ENCODE assay signal across 8 cellular contexts in genomic region chr4:89226665-89227572, GRCh38.
A peak's percentile ranks its signal among the peaks of the same experiment; 100 is the strongest.
DNase-seq lines count a peak whose midpoint lies in the region; ATAC-seq lines count a peak whose summit lies in the region.

No MANE protein-coding gene starts in this region.

- H3K4me3 ChIP-seq in neuronal stem cell (ENCODE audit: low read length in 2 of 2) = no peak overlapping the region

- no peak overlapping the region for H3K14ac ChIP-seq in neuronal stem cell (ENCODE audit: low read length)

- no peak overlapping the region for H2BK120ac ChIP-seq in neuronal stem cell (ENCODE audit: low read depth, low read length)

- ATAC-seq in GM21723 (IDR thresholded peaks at IDR 0.05; ENCODE audit: unreplicated experiment) = peak; percentile 94

- H3K4ac ChIP-seq in neuronal stem cell (ENCODE audit: low read length) = no peak overlapping the region

- no peak overlapping the region for H4K8ac ChIP-seq in neuronal stem cell (ENCODE audit: low read depth, low read length)

- DNase-seq in DMS79 treated with DMSO at 0.1 percent for 48 hours (lab: John Stamatoyannopoulos, UW) (peak; percentile 37), LHCN-M2 (ENCODE audit: low read depth) (peak; percentile 73), RPMI8226 (peak; percentile 74), fibroblast of the conjunctiva (ENCODE audit: low read depth) (peak; percentile 61), neuronal stem cell (ENCODE audit: low spot score) (peak; percentile 71), substantia nigra (lab: John Stamatoyannopoulos, UW) (peak in 45 of 49 donors; percentile 3 to 83 (median 62))
- DNase-seq in activated T-helper 9 cell treated with anti-CD3 and anti-CD28 coated beads, Interleukin-2, amount 50 U/mL, for 16 hours (ENCODE audit: low read depth) = peak; percentile 52

- no peaks in the 10 kb centered on the region for H3K36me3 ChIP-seq in neuronal stem cell (replicated peaks in 1 of 2; ENCODE audit: control insufficient read depth in 2 of 2, insufficient read depth in 2 of 2, low read length in 2 of 2)

- H3K4me2 ChIP-seq in neuronal stem cell (ENCODE audit: insufficient read depth, low read length, poor library complexity, severe bottlenecking) = no peak overlapping the region

- no peaks in the 10 kb centered on the region for H3K79me1 ChIP-seq in neuronal stem cell (ENCODE audit: low read depth, low read length)

- H3K18ac ChIP-seq in neuronal stem cell (ENCODE audit: low read length) = no peak overlapping the region

- H2BK12ac ChIP-seq in neuronal stem cell (ENCODE audit: low read length) = no peak overlapping the region

- no peak overlapping the region for H4K91ac ChIP-seq in neuronal stem cell (ENCODE audit: low read depth, low read length, poor library complexity)

- no peak overlapping the region for H2AK5ac ChIP-seq in neuronal stem cell (ENCODE audit: low read depth, low read length)

- no peak overlapping the region for H2BK15ac ChIP-seq in neuronal stem cell (ENCODE audit: low read length)

- no peak overlapping the region for H3K27ac ChIP-seq in neuronal stem cell (replicated peaks; ENCODE audit: low read length)
- H3K27ac ChIP-seq in substantia nigra (ENCODE audit: low read depth, low read length, poor library complexity, severe bottlenecking) = no peak overlapping the region

- H3K9ac ChIP-seq in neuronal stem cell (ENCODE audit: low read depth, low read length, poor library complexity) = no peak overlapping the region

- no CpG with 5 or more reads among the region's 9 CpGs for WGBS in neuronal stem cell (ENCODE audit: extremely low coverage in 2 of 2, insufficient read length in 2 of 2, insufficient replicate concordance in 1 of 2), 2 donors

- H3K27me3 ChIP-seq in neuronal stem cell (ENCODE audit: control insufficient read depth in 3 of 3, insufficient read depth in 3 of 3, low read depth in 1 of 3, low read length in 3 of 3) = no peaks in the 10 kb centered on the region

- no peak overlapping the region for H2BK5ac ChIP-seq in neuronal stem cell (ENCODE audit: low read length)

- H3K4me1 ChIP-seq in neuronal stem cell (ENCODE audit: control insufficient read depth in 2 of 2, insufficient read depth in 1 of 2, low read depth in 1 of 2, low read length in 2 of 2) = no peaks in the 10 kb centered on the region

- peak overlapping the region; percentile 82 for H2AFZ ChIP-seq in neuronal stem cell (ENCODE audit: low read length)

- H3K9me3 ChIP-seq in neuronal stem cell (replicated peaks in 1 of 2; ENCODE audit: control insufficient read depth in 2 of 2, insufficient read depth in 1 of 2, low read depth in 1 of 2, low read length in 2 of 2) = no peaks in the 10 kb centered on the region

- no peak overlapping the region for H3K23ac ChIP-seq in neuronal stem cell (ENCODE audit: low read depth, low read length, poor library complexity)
